8 cellular contexts compared by ENCODE assay signal in the genomic region with DNA sequence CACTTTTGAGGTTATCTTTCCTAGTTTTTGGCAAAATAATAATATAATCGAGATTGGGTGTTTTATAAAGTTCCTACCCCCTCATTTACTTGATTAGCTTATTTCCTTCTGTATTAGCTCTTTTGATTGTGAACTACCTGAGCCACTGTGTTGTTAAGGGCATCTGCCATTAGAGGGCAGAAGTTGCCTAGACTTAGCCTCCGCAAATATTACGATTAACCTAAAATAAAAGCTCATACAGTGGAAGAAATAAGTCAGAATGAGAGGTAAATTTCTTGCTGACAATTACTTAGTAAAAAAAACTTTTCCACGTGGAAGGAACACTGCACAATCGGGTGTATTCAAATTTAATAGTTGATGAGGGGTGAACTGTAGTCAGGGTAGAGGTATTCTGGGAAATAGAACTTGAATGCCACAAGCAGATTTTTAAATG. TPM values are rescaled to one million over a fixed set of nuclear protein-coding genes. Genes with fewer than 3 reads are reported as not detected.
DNase-seq lines count a peak whose midpoint lies in the region; ATAC-seq and TF ChIP-seq lines count a peak whose summit lies in the region.

No MANE protein-coding gene starts in this region.

- intact Hi-C loops in breast epithelium (cut with DNase I; ENCODE audit: low total_unique reads): loop anchor here (5.0 kb wide), 1 partner anchor 57 kb away; no protein-coding TSS in a partner anchor

- peaks cover 46% of the 10 kb centered on the region for H3K36me3 Mint-ChIP-seq in stimulated activated memory B cell treated with anti-CD40 and anti-IgM and Interleukin-4, amounts not matched to agents 10 μg/mL and 1 μg/mL and 100 μg/mL, for 72 hours

- peak overlapping the region; percentile 13 to 99 for H3K27ac ChIP-seq in breast epithelium

- peak overlapping the region; percentile 98 for H3K27ac Mint-ChIP-seq in stimulated activated memory B cell treated with anti-CD40 and anti-IgM and Interleukin-4, amounts not matched to agents 10 μg/mL and 1 μg/mL and 100 μg/mL, for 72 hours

- peak overlapping the region; percentile 83 to 95 (median 86) for H3K4me3 ChIP-seq in breast epithelium

- peak; percentile 49 to 60 (median 54) for TF ChIP-seq CTCF in breast epithelium (IDR thresholded peaks at IDR 0.05)

- TF ChIP-seq POLR2A in breast epithelium (IDR thresholded peaks at IDR 0.05): no peak

- H3K4me1 ChIP-seq in breast epithelium: peaks cover 5 to 21% of the 10 kb centered on the region in 2 donors

- no peaks in the 10 kb centered on the region for H3K27me3 Mint-ChIP-seq in stimulated activated memory B cell treated with anti-CD40 and anti-IgM and Interleukin-4, amounts not matched to agents 10 μg/mL and 1 μg/mL and 100 μg/mL, for 72 hours

- H3K9me3 ChIP-seq in breast epithelium: no peaks in the 10 kb centered on the region

- ATAC-seq in stimulated activated memory B cell treated with anti-CD40 and anti-IgM and Interleukin-4, amounts not matched to agents 10 μg/mL and 1 μg/mL and 100 μg/mL, for 72 hours: no peak

- DNase-seq in NCI-H524 (lab: John Stamatoyannopoulos, UW) (peak; percentile 13 to 61), NCI-H524 treated with DMSO at 0.1 percent for 48 hours (lab: John Stamatoyannopoulos, UW) (no peak), KG1 (lab: John Stamatoyannopoulos, UW) (peak; percentile 39), SK-N-DZ (ENCODE audit: low spot score) (peak; percentile 58), breast epithelium (ENCODE audit: low spot score in 2 of 2) (peak in 1 of 2 donors; percentile 42), kidney tubule cell (ENCODE audit: low spot score) (peak; percentile 68), epidermal melanocyte (ENCODE audit: insufficient read length, low spot score) (no peak)

- H3K36me3 ChIP-seq in breast epithelium: no peaks in the 10 kb centered on the region

- H3K9me3 Mint-ChIP-seq in stimulated activated memory B cell treated with anti-CD40 and anti-IgM and Interleukin-4, amounts not matched to agents 10 μg/mL and 1 μg/mL and 100 μg/mL, for 72 hours: no peaks in the 10 kb centered on the region

- peaks cover 56% of the 10 kb centered on the region for H3K4me1 Mint-ChIP-seq in stimulated activated memory B cell treated with anti-CD40 and anti-IgM and Interleukin-4, amounts not matched to agents 10 μg/mL and 1 μg/mL and 100 μg/mL, for 72 hours

- H3K4me3 Mint-ChIP-seq in stimulated activated memory B cell treated with anti-CD40 and anti-IgM and Interleukin-4, amounts not matched to agents 10 μg/mL and 1 μg/mL and 100 μg/mL, for 72 hours: peak overlapping the region; percentile 83

- H3K27me3 ChIP-seq in breast epithelium: no peaks in the 10 kb centered on the region

RNA-seq across cellular contexts. Expression of a gene that starts 2.3 kb away (rescaled TPM):
- 922 and 989 TPM in 2 replicates for polyA plus RNA-seq in SK-N-DZ (2014; cell fraction: cytosol; rRNA removed)
- 546 and 570 TPM in 2 replicates for polyA plus RNA-seq in SK-N-DZ (2014; cell fraction: nucleus; rRNA removed)
- total RNA-seq in breast epithelium: 100 to 1,000 TPM; 287 to 603 (median 462) TPM

Comparison
In these comparisons a context has a peak if more than half of its experiments do, and no peak if none do; other contexts are left out.
1. DNase-seq: peak in NCI-H524 (2 of 2), KG1 (single experiment), SK-N-DZ (single experiment) and kidney tubule cell (single experiment); none in NCI-H524 treated with DMSO at 0.1 percent for 48 hours (single experiment) and epidermal melanocyte (single experiment).